ENCODE assay signal across 28 cellular contexts in genomic region chr5:39362646-39363045, GRCh38. TPM values are rescaled to one million over a fixed set of nuclear protein-coding genes. Genes with fewer than 3 reads are reported as not detected.
"Had no signal": no experiment of that assay in that cellular context is flagged by ENCODE, and none has a peak within 500 bp of the region (broad histone marks: within the 10 kb centered on the region; RNA-seq: fewer than 3 reads in every experiment).

No MANE protein-coding gene starts in this region.

- H3K27me3 ChIP-seq: Peyer's patch had no signal

- H3K27ac ChIP-seq: KMS-11, Peyer's patch, SJCRH30 had no signal

- H3K9me3 ChIP-seq: Peyer's patch, SJCRH30 had no signal

- ATAC-seq: K562, PC-3, Right ventricle myocardium inferior, SK-N-SH treated with all-trans-retinoic acid at 6 μM for 48 hours had no signal

- H3K9ac ChIP-seq: KMS-11 had no signal

- H3K36me3 ChIP-seq: Peyer's patch, SJCRH30 had no signal

- H3K4me1 ChIP-seq: Peyer's patch, SJCRH30 had no signal

- H3K4me2 ChIP-seq: KMS-11 had no signal

- H3K4me3 ChIP-seq: K562, SJCRH30 had no signal

- DNase-seq: Kasumi-1, MM.1S, NCI-H1092 treated with DMSO at 0.1 percent for 48 hours, NCI-H1436 treated with DMSO at 0.1 percent for 48 hours, NCI-H187, NCI-H2029, NCI-H2081 treated with DMSO at 0.1 percent for 48 hours, NCI-H2171, NCI-H226, NCI-H446, NCI-H510A, NCI-H524 treated with DMSO at 0.1 percent for 48 hours, NCI-H69, NCI-H774, PC-3, Peyer's patch, SHP77 treated with DMSO at 0.1 percent for 48 hours, T-helper 1 cell had no signal

RNA-seq across cellular contexts. Expression of gene C9, which starts 1.6 kb away (rescaled TPM):
- total RNA-seq: HT1080, M059J, OCI-LY7, PC-3, Peyer's patch, Right ventricle myocardium inferior, RPMI7951, SJCRH30 had no signal
- polyA plus RNA-seq: IgD-negative memory B cell had no signal
